ENCODE assay signal across 1 cellular context in the genomic region with DNA sequence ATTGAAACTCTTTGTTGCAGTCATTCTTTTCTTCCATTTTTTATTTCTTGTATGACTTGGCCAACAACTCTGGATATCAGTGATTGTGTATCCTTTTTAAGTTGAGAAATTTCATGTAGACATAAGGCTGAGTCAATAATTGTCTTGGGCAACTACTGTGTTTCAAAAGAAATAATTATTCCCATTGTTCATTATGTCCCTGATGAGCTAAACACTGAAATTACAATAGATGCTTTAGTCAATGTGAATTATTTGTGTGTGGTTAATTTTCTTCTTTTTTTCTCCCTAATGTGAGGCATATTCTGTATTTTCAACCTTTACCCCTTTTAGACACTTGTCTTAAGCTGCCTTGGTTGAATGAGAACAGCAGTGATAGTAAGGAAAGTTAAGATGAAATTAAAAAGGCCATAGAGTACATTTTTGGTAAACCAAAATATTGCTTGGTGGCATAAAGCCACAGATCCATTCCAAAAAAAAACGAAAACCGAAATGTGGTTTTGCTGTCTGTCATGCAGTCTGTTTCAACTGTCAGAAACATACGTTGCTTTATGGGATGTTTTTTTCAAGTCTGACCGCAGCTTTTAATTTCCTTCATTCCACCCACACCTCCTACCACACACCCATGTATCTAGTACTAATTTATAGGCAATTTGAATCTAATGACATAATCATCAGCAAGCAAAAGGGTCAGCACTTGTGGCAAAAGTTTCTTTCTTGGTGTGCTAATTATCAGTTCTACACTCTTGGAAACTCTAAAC.
TF ChIP-seq lines count a peak whose summit lies in the region.

No MANE protein-coding gene starts in this region.

TF ChIP-seq in HepG2, 621 proteins besides CTCF, POLR2A, EP300 and RAD21 (continued from another document):
- TF ChIP-seq, protein P1, sequence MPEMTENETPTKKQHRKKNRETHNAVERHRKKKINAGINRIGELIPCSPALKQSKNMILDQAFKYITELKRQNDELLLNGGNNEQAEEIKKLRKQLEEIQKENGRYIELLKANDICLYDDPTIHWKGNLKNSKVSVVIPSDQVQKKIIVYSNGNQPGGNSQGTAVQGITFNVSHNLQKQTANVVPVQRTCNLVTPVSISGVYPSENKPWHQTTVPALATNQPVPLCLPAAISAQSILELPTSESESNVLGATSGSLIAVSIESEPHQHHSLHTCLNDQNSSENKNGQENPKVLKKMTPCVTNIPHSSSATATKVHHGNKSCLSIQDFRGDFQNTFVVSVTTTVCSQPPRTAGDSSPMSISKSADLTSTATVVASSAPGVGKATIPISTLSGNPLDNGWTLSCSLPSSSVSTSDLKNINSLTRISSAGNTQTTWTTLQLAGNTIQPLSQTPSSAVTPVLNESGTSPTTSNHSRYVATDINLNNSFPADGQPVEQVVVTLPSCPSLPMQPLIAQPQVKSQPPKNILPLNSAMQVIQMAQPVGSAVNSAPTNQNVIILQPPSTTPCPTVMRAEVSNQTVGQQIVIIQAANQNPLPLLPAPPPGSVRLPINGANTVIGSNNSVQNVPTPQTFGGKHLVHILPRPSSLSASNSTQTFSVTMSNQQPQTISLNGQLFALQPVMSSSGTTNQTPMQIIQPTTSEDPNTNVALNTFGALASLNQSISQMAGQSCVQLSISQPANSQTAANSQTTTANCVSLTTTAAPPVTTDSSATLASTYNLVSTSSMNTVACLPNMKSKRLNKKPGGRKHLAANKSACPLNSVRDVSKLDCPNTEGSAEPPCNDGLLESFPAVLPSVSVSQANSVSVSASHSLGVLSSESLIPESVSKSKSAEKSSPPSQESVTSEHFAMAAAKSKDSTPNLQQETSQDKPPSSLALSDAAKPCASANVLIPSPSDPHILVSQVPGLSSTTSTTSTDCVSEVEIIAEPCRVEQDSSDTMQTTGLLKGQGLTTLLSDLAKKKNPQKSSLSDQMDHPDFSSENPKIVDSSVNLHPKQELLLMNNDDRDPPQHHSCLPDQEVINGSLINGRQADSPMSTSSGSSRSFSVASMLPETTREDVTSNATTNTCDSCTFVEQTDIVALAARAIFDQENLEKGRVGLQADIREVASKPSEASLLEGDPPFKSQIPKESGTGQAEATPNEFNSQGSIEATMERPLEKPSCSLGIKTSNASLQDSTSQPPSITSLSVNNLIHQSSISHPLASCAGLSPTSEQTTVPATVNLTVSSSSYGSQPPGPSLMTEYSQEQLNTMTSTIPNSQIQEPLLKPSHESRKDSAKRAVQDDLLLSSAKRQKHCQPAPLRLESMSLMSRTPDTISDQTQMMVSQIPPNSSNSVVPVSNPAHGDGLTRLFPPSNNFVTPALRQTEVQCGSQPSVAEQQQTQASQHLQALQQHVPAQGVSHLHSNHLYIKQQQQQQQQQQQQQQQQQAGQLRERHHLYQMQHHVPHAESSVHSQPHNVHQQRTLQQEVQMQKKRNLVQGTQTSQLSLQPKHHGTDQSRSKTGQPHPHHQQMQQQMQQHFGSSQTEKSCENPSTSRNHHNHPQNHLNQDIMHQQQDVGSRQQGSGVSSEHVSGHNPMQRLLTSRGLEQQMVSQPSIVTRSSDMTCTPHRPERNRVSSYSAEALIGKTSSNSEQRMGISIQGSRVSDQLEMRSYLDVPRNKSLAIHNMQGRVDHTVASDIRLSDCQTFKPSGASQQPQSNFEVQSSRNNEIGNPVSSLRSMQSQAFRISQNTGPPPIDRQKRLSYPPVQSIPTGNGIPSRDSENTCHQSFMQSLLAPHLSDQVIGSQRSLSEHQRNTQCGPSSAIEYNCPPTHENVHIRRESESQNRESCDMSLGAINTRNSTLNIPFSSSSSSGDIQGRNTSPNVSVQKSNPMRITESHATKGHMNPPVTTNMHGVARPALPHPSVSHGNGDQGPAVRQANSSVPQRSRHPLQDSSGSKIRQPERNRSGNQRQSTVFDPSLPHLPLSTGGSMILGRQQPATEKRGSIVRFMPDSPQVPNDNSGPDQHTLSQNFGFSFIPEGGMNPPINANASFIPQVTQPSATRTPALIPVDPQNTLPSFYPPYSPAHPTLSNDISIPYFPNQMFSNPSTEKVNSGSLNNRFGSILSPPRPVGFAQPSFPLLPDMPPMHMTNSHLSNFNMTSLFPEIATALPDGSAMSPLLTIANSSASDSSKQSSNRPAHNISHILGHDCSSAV (CRISPR knock-in tag; IDR thresholded peaks at IDR 0.05; ENCODE audit: borderline replicate concordance) = no peak
- TF ChIP-seq U2AF2 (IDR thresholded peaks at IDR 0.05; ENCODE audit: low read depth, low read length) (no peak), TAF15 (IDR thresholded peaks at IDR 0.05; ENCODE audit: low read depth, low read length, poor library complexity, severe bottlenecking) (no peak), CEBPB (IDR thresholded peaks at IDR 0.05; ENCODE audit: borderline replicate concordance, low read depth, low read length) (0 out of 2 replicates have a peak, but pooled peaks have one; percentile 29)
- TF ChIP-seq, protein P2, sequence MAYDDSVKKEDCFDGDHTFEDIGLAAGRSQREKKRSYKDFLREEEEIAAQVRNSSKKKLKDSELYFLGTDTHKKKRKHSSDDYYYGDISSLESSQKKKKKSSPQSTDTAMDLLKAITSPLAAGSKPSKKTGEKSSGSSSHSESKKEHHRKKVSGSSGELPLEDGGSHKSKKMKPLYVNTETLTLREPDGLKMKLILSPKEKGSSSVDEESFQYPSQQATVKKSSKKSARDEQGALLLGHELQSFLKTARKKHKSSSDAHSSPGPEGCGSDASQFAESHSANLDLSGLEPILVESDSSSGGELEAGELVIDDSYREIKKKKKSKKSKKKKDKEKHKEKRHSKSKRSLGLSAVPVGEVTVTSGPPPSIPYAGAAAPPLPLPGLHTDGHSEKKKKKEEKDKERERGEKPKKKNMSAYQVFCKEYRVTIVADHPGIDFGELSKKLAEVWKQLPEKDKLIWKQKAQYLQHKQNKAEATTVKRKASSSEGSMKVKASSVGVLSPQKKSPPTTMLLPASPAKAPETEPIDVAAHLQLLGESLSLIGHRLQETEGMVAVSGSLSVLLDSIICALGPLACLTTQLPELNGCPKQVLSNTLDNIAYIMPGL (CRISPR knock-in tag; IDR thresholded peaks at IDR 0.05; ENCODE audit: borderline replicate concordance in 1 of 2, low read depth in 1 of 2) = no peak
